13 cellular contexts compared by ENCODE assay signal in genomic region chr7:920351-921070, GRCh38. TPM values are rescaled to one million over a fixed set of nuclear protein-coding genes. Genes with fewer than 3 reads are reported as not detected.
A peak's percentile ranks its signal among the peaks of the same experiment; 100 is the strongest.
DNase-seq lines count a peak whose midpoint lies in the region; ATAC-seq, FAIRE-seq and TF ChIP-seq lines count a peak whose summit lies in the region.
"Had no signal": no experiment of that assay in that cellular context is flagged by ENCODE, and none has a peak within 500 bp of the region (broad histone marks: within the 10 kb centered on the region; RNA-seq: fewer than 3 reads in every experiment).

No MANE protein-coding gene starts in this region.

- no peak overlapping the region for H3K4me3 ChIP-seq in kidney (ENCODE audit: low read length in 2 of 2)
- no peak overlapping the region for H3K4me3 ChIP-seq in GM23248
- H3K4me3 ChIP-seq: thyroid gland had no signal

- peaks cover 49% of the 10 kb centered on the region for H3K4me1 Mint-ChIP-seq in activated T-cell treated with anti-CD3 and anti-CD28 coated beads, Interleukin-2, amount 50 U/mL, for 24 hours (ENCODE audit: low read depth)

- DNase-seq in DMS53 (lab: John Stamatoyannopoulos, UW) (peak; percentile 36), DMS53 treated with DMSO at 0.1 percent for 48 hours (lab: John Stamatoyannopoulos, UW; ENCODE audit: unreplicated experiment) (no peak), kidney (peak; percentile 75), NCI-H774 (lab: John Stamatoyannopoulos, UW) (no peak), GM23248 (no peak)
- DNase-seq in activated T-cell treated with anti-CD3 and anti-CD28 coated beads, Interleukin-2, amount 50 U/mL, for 24 hours, result peak; percentile 61
- DNase-seq in stimulated activated CD8-positive, alpha-beta memory T cell treated with anti-CD3 and anti-CD28 coated beads, Interleukin-4, amount 100 ng/mL, for 48 hours, result peak; percentile 62
- DNase-seq: NCI-H526, T1000 had no signal

- no peaks in the 10 kb centered on the region for H3K9me3 Mint-ChIP-seq in activated T-cell treated with anti-CD3 and anti-CD28 coated beads, Interleukin-2, amount 50 U/mL, for 24 hours

- H3K36me3 Mint-ChIP-seq in activated T-cell treated with anti-CD3 and anti-CD28 coated beads, Interleukin-2, amount 50 U/mL, for 24 hours (ENCODE audit: low read depth), result peaks cover 20% of the 10 kb centered on the region

- H2AFZ ChIP-seq in GM23248, result no peak overlapping the region

- H3F3A ChIP-seq in GM23248 (ENCODE audit: insufficient read depth), result no peaks in the 10 kb centered on the region

- peak overlapping the region; percentile 18 for H3K4me3 Mint-ChIP-seq in activated T-cell treated with anti-CD3 and anti-CD28 coated beads, Interleukin-2, amount 50 U/mL, for 24 hours

- ATAC-seq in GM19328 (IDR thresholded peaks at IDR 0.05; ENCODE audit: unreplicated experiment), result no peak

- H3K9ac ChIP-seq in kidney (ENCODE audit: low read length in 2 of 2) (no peak overlapping the region), GM23248 (no peak overlapping the region)
- H3K9ac ChIP-seq: KMS-11 had no signal

- FAIRE-seq in kidney (lab: Jason Lieb, UNC), result no peak

- 0 out of 2 replicates have a peak, but pooled peaks cover 6% of the 10 kb centered on the region for H3K27me3 ChIP-seq in GM23248 (replicated peaks; ENCODE audit: insufficient read depth)
- H3K27me3 ChIP-seq: thyroid gland had no signal

- 80 to 81% methylated on average over 24 to 40 of the region's 40 CpGs for WGBS in GM23248 (ENCODE audit: low coverage in 1 of 2, low lambda C conversion rate in 2 of 2, missing lambda C conversion rate in 2 of 2), 2 experiments

- no peaks in the 10 kb centered on the region for H4K20me1 ChIP-seq in GM23248 (ENCODE audit: insufficient read depth)

- in situ Hi-C loops in GM23248 (cut with MboI), result no loop called here

- no peaks in the 10 kb centered on the region for H3K79me2 ChIP-seq in GM23248 (ENCODE audit: insufficient read depth)

- H3K9me3 ChIP-seq in kidney (ENCODE audit: control insufficient read depth in 1 of 2, low read length in 2 of 2), result no peaks in the 10 kb centered on the region
- H3K9me3 ChIP-seq in GM23248 (ENCODE audit: low read depth), result no peaks in the 10 kb centered on the region
- H3K9me3 ChIP-seq: thyroid gland had no signal

- no peaks in the 10 kb centered on the region for H3K27me3 Mint-ChIP-seq in activated T-cell treated with anti-CD3 and anti-CD28 coated beads, Interleukin-2, amount 50 U/mL, for 24 hours

- no peak for TF ChIP-seq CTCF in kidney (IDR thresholded peaks at IDR 0.05; ENCODE audit: borderline replicate concordance, extremely low read depth, insufficient read depth)

- peaks cover 5 to 8% of the 10 kb centered on the region in 2 donors for H3K4me1 ChIP-seq in kidney (ENCODE audit: control insufficient read depth in 1 of 2, insufficient read depth in 1 of 2, low read depth in 1 of 2, low read length in 2 of 2)
- 0 out of 2 replicates have a peak, but pooled peaks cover 3% of the 10 kb centered on the region for H3K4me1 ChIP-seq in GM23248 (ENCODE audit: insufficient read depth)

- no peak overlapping the region for H3K4me2 ChIP-seq in GM23248 (ENCODE audit: unreplicated experiment)
- H3K4me2 ChIP-seq: KMS-11 had no signal

- intact Hi-C loops in kidney (cut with DNase I), result no loop called here

- no peaks in the 10 kb centered on the region for H3K9me2 ChIP-seq in GM23248 (ENCODE audit: insufficient read depth)

- no peak overlapping the region for H3K27ac ChIP-seq in kidney (ENCODE audit: low read depth in 2 of 2, low read length in 2 of 2)
- H3K27ac ChIP-seq in GM23248, result no peak overlapping the region
- H3K27ac ChIP-seq: 22Rv1, KMS-11, thyroid gland had no signal

- H3K27ac Mint-ChIP-seq in activated T-cell treated with anti-CD3 and anti-CD28 coated beads, Interleukin-2, amount 50 U/mL, for 24 hours, result peak overlapping the region; percentile 86

- H3K36me3 ChIP-seq in kidney (ENCODE audit: control insufficient read depth in 1 of 2, insufficient read depth in 2 of 2, low read length in 2 of 2), result no peaks in the 10 kb centered on the region
- no peaks in the 10 kb centered on the region for H3K36me3 ChIP-seq in GM23248 (ENCODE audit: low read depth)
- H3K36me3 ChIP-seq: thyroid gland had no signal

RNA-seq across cellular contexts. Expression of gene ADAP1, which starts 34.0 kb away (rescaled TPM):
- total RNA-seq in kidney, result 48.2 TPM
- polyA plus RNA-seq in kidney (ENCODE audit: insufficient read depth, low read depth, low replicate concordance) (36.4 TPM), GM23248 (2016; fragmentation: Nextera tagmentation; extraction: Ambion mirVana) (0.24 and 0.51 TPM in 2 replicates)
- 0.38 and 1.1 TPM in 2 replicates for total RNA-seq in GM23248 (2014; rRNA removed; shearing (Covaris generic))

RNA-seq across cellular contexts. Expression of gene GET4, which starts 44.2 kb away (rescaled TPM):
- 44.8 TPM for total RNA-seq in kidney
- 80.8 TPM for polyA plus RNA-seq in kidney (ENCODE audit: insufficient read depth, low read depth, low replicate concordance)
- total RNA-seq in GM23248 (2014; rRNA removed; shearing (Covaris generic)), result 16.7 and 26.8 TPM in 2 replicates
- 25.3 and 26.3 TPM in 2 replicates for polyA plus RNA-seq in GM23248 (2016; fragmentation: Nextera tagmentation; extraction: Ambion mirVana)

RNA-seq across cellular contexts. Expression of gene COX19, which starts 54.8 kb away (rescaled TPM):
- total RNA-seq in kidney, result 14.7 TPM
- polyA plus RNA-seq in kidney (ENCODE audit: insufficient read depth, low read depth, low replicate concordance) (4.8 TPM), GM23248 (2016; fragmentation: Nextera tagmentation; extraction: Ambion mirVana) (9.5 and 9.9 TPM in 2 replicates)
- 5.5 and 5.6 TPM in 2 replicates for total RNA-seq in GM23248 (2014; rRNA removed; shearing (Covaris generic))

Comparison
In these comparisons a context has a peak if more than half of its experiments do, and no peak if none do; other contexts are left out.
1. DNase-seq: peak in DMS53 (single experiment), activated T-cell treated with anti-CD3 and anti-CD28 coated beads, Interleukin-2, amount 50 U/mL, for 24 hours (single experiment), kidney (single experiment) and stimulated activated CD8-positive, alpha-beta memory T cell treated with anti-CD3 and anti-CD28 coated beads, Interleukin-4, amount 100 ng/mL, for 48 hours (single experiment); none in DMS53 treated with DMSO at 0.1 percent for 48 hours (single experiment), NCI-H774 (single experiment) and GM23248 (single experiment).
2. RNA of gene ADAP1, which starts 34.0 kb away (total RNA-seq): 48.2 TPM in kidney (single experiment); 0.38 to 1.1 TPM in GM23248; every median in the first group is over 10 times any median in the second.